In genomic region chr22:36359172-36359973, GRCh38 we compare ENCODE assay signal across 8 cellular contexts. TPM values are rescaled to one million over a fixed set of nuclear protein-coding genes. Genes with fewer than 3 reads are reported as not detected.
DNase-seq lines count a peak whose midpoint lies in the region; ATAC-seq and TF ChIP-seq lines count a peak whose summit lies in the region.

No MANE protein-coding gene starts in this region.

- H2AFZ ChIP-seq in DND-41 (ENCODE audit: low read depth, low read length): no peak overlapping the region

- no peak for ATAC-seq in DND-41 (ENCODE audit: insufficient read depth, low read depth)
- peak; percentile 58 for ATAC-seq in HG03354 (IDR thresholded peaks at IDR 0.05; ENCODE audit: poor library complexity, severe bottlenecking, unreplicated experiment)
- peak; percentile 14 to 58 (median 49) for ATAC-seq in natural killer cell
- ATAC-seq in GM21529 (IDR thresholded peaks at IDR 0.05; ENCODE audit: unreplicated experiment): no peak

- no peaks in the 10 kb centered on the region for H3K27me3 ChIP-seq in DND-41 (ENCODE audit: insufficient read depth, low read length, poor library complexity)

- H3K27ac Mint-ChIP-seq in brain (peak overlapping the region in 3 of 5 experiments; percentile 70 to 77 (median 74)), natural killer cell (peak overlapping the region; percentile 90 to 96)

- peaks cover 98% of the 10 kb centered on the region for H3K79me2 ChIP-seq in DND-41 (ENCODE audit: insufficient read depth, low read length)

- DNase-seq in DND-41 (no peak), natural killer cell (no peak), nucleus accumbens (lab: John Stamatoyannopoulos, UW) (no peak), superior temporal gyrus (ENCODE audit: extremely low spot score) (no peak), inferior parietal cortex (ENCODE audit: extremely low spot score) (no peak)

- TF ChIP-seq CTCF in DND-41 (IDR thresholded peaks at IDR 0.05; ENCODE audit: borderline replicate concordance, extremely low read depth, low read length, poor library complexity, severe bottlenecking) (no peak), brain (conservative IDR thresholded peaks at IDR 0.05) (no peak), natural killer cell (IDR thresholded peaks at IDR 0.05) (no peak)

- H3K4me1 ChIP-seq in DND-41 (ENCODE audit: insufficient read depth, low read length): no peaks in the 10 kb centered on the region

- H3K9me3 ChIP-seq in DND-41 (ENCODE audit: insufficient read depth, low read length, severe bottlenecking): no peaks in the 10 kb centered on the region

- H3K36me3 Mint-ChIP-seq in brain (peaks cover 5% of the 10 kb centered on the region), natural killer cell (no peaks in the 10 kb centered on the region)

- peak overlapping the region; percentile 47; the same call in 1 of the 2 replicates for H3K27ac ChIP-seq in DND-41 (ENCODE audit: low read length)

- H3K4me1 Mint-ChIP-seq in brain (peaks cover 59% of the 10 kb centered on the region), natural killer cell (peaks cover 92 to 97% of the 10 kb centered on the region in 2 donors)

- intact Hi-C loops in natural killer cell (cut with micrococcal nuclease): no loop called here

- H3K36me3 ChIP-seq in DND-41 (ENCODE audit: insufficient read depth, low read length): peaks cover 41% of the 10 kb centered on the region

- no peak overlapping the region for H3K9ac ChIP-seq in DND-41 (ENCODE audit: low read depth, low read length)

- no peak overlapping the region for H3K4me2 ChIP-seq in DND-41 (ENCODE audit: insufficient read depth, low read length)

- no peak overlapping the region for H3K4me3 ChIP-seq in DND-41 (ENCODE audit: low read depth in 1 of 2, low read length in 2 of 2)

- H3K27me3 Mint-ChIP-seq in brain (no peaks in the 10 kb centered on the region), natural killer cell (ENCODE audit: low read depth in 2 of 2) (no peaks in the 10 kb centered on the region)

- peaks cover 93% of the 10 kb centered on the region for H4K20me1 ChIP-seq in DND-41 (ENCODE audit: insufficient read depth, low read length)

- H3K9me3 Mint-ChIP-seq in brain: peaks cover 0 to 5% (median 0%) of the 10 kb centered on the region in 5 experiments
- no peaks in the 10 kb centered on the region for H3K9me3 Mint-ChIP-seq in natural killer cell

- H3K4me3 Mint-ChIP-seq in brain (no peak overlapping the region), natural killer cell (peak overlapping the region; percentile 80)

RNA-seq across cellular contexts. Expression of gene MYH9, which starts 28.4 kb away (rescaled TPM):
- polyA plus RNA-seq in brain (ENCODE audit: insufficient read depth, low read depth, low replicate concordance): 236 TPM
- total RNA-seq in natural killer cell: 1,000 to 10,000 TPM in 1 of 3 donors, 100 to 1,000 TPM in 2; 803 to 1,038 (median 808) TPM

Comparison
In these comparisons a context has a peak if more than half of its experiments do, and no peak if none do; other contexts are left out.
1. ATAC-seq: peak in HG03354 (single experiment) and natural killer cell (3 of 3); none in DND-41 (single experiment) and GM21529 (single experiment).